1 cellular context compared by ENCODE assay signal in the genomic region with DNA sequence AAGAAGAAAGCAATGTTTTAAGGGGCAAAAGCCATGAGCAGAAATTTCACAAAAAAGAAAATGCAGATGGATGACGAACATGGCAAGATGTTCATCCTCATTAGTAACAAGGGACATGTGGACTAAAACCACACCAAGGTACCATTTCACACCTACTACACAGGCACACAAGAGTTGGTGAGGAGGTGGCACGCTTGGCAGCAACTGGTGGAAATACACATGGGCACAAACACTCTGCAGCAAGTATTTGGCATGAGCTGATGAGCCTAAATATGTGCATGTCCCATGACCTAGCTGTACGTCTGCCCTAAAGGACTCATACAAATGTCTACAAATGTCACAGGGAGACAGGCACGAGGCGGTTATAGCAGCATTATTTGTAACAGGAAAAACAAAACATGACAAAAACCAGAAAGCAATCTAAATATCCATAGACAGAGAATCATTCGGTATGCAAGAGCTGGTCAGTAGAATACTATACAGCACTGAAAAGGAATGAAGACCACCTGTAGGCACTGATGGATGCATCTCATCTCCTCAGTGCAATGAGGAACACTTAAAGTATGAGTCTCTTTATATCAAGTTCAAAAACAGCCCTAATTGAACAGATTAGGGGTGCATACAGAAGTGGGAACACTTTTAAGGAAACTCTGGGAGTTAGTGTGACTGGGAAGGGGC.
TF ChIP-seq lines count a peak whose summit lies in the region.

No MANE protein-coding gene starts in this region.

TF ChIP-seq in WTC11, 78 proteins besides CTCF, POLR2A, EP300 and RAD21:
- TF ChIP-seq TP53 (CRISPR knock-in tag; IDR thresholded peaks at IDR 0.05) (no peak), SMAD4 (CRISPR knock-in tag; IDR thresholded peaks at IDR 0.05) (no peak), HMGXB4 (CRISPR knock-in tag; IDR thresholded peaks at IDR 0.05) (no peak), ZBTB21 (CRISPR knock-in tag; IDR thresholded peaks at IDR 0.05; ENCODE audit: borderline replicate concordance) (no peak), CREM (CRISPR knock-in tag; IDR thresholded peaks at IDR 0.05) (no peak), ELF4 (CRISPR knock-in tag; IDR thresholded peaks at IDR 0.05; ENCODE audit: low read depth) (no peak), SMAD3 (CRISPR knock-in tag; IDR thresholded peaks at IDR 0.05; ENCODE audit: borderline replicate concordance) (no peak), ESRRA (CRISPR knock-in tag; IDR thresholded peaks at IDR 0.05; ENCODE audit: borderline replicate concordance) (no peak), ZNF423 (CRISPR knock-in tag; IDR thresholded peaks at IDR 0.05) (no peak), ZNF219 (CRISPR knock-in tag; IDR thresholded peaks at IDR 0.05; ENCODE audit: borderline replicate concordance) (no peak), NFYB (CRISPR knock-in tag; conservative IDR thresholded peaks at IDR 0.05; ENCODE audit: low read depth) (no peak), JAZF1 (CRISPR knock-in tag; IDR thresholded peaks at IDR 0.05) (no peak), CDX4 (CRISPR knock-in tag; IDR thresholded peaks at IDR 0.05; ENCODE audit: borderline replicate concordance) (no peak)
- TF ChIP-seq, protein P1, sequence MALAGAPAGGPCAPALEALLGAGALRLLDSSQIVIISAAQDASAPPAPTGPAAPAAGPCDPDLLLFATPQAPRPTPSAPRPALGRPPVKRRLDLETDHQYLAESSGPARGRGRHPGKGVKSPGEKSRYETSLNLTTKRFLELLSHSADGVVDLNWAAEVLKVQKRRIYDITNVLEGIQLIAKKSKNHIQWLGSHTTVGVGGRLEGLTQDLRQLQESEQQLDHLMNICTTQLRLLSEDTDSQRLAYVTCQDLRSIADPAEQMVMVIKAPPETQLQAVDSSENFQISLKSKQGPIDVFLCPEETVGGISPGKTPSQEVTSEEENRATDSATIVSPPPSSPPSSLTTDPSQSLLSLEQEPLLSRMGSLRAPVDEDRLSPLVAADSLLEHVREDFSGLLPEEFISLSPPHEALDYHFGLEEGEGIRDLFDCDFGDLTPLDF (CRISPR knock-in tag; IDR thresholded peaks at IDR 0.05) = no peak
